Comparison of ENCODE assay signal across 21 cellular contexts in the genomic region with DNA sequence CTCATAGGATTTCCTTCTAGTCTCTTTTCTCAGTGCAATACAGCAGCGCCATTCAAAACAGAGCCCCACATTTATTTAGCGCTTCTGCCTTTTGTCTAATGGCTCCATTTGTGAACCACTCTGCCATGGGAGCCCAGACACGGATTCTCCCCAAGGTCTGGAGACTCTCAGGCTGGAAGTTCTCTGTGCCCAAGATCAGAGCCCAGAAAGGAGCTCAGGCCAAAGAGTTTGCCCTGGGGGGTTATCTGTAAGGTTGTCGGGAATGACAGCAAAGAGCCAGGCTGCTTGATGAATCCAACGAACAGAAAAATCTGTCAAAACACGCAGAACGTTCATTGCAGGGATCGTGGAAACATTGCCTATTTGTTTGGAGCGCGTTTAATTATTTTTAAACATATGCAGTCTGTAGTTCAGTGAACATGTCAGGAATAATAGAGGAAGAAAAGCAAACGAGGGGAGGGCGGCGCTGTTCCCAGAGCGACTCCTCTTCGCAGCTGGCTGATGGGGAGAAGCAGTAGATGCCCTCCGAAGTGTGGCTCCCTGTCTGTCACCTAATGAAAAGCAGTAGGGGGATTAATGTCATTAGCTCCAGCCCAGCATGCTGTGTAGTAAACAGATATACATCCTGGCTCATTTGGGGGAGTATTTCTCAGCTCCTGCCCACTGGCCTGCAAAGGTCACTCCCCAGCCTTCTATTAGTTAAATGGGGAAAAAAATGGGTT.
DNase-seq lines count a peak whose midpoint lies in the region; FAIRE-seq and TF ChIP-seq lines count a peak whose summit lies in the region.
"Had no signal": no experiment of that assay in that cellular context is flagged by ENCODE, and none has a peak within 500 bp of the region (broad histone marks: within the 10 kb centered on the region; RNA-seq: fewer than 3 reads in every experiment).

No MANE protein-coding gene starts in this region.

- H3K4me3 ChIP-seq in WERI-Rb-1 (ENCODE audit: low read depth, low read length) (no peak overlapping the region), keratinocyte (ENCODE audit: control insufficient read depth in 2 of 3, extremely low read depth in 1 of 3, insufficient read depth in 2 of 3, low read depth in 1 of 3, low read length in 3 of 3) (no peak overlapping the region)
- H3K4me3 ChIP-seq: GM12878 had no signal

- CTCF ChIA-PET in RWPE1 (lab: Yijun Ruan, JAX): no interaction called here

- no peaks in the 10 kb centered on the region for H3K36me3 Mint-ChIP-seq in osteocyte (ENCODE audit: unreplicated experiment)
- H3K36me3 Mint-ChIP-seq: CD4-positive, CD25-positive, alpha-beta regulatory T cell had no signal

- H3K4me1 Mint-ChIP-seq in osteocyte (ENCODE audit: unreplicated experiment): peaks cover 2% of the 10 kb centered on the region
- H3K4me1 Mint-ChIP-seq: B cell; CD4-positive, CD25-positive, alpha-beta regulatory T cell had no signal

- H3K9me1 ChIP-seq in keratinocyte (ENCODE audit: control insufficient read depth, extremely low read depth, insufficient read depth, low read length): no peaks in the 10 kb centered on the region

- POLR2A ChIA-PET in RWPE1 (lab: Yijun Ruan, JAX; ENCODE audit: low non-redundant PET): no interaction called here

- DNase-seq in NCI-H748 (lab: John Stamatoyannopoulos, UW; ENCODE audit: unreplicated experiment) (peak; percentile 52), NCI-H748 treated with DMSO at 0.1 percent for 48 hours (lab: John Stamatoyannopoulos, UW) (no peak), WERI-Rb-1 (peak; percentile 19), keratinocyte (ENCODE audit: low read depth, low spot score) (no peak), retina (peak; percentile 78), NCI-H524 treated with DMSO at 0.1 percent for 48 hours (lab: John Stamatoyannopoulos, UW) (no peak), RWPE1 (ENCODE audit: low spot score) (no peak), osteocyte (ENCODE audit: extremely low spot score, unreplicated experiment) (no peak)
- DNase-seq: Caco-2; CD4-positive, CD25-positive, alpha-beta regulatory T cell; NCI-H1417; NCI-H187; NCI-H446; NCI-H69; SHP77 treated with DMSO at 0.1 percent for 48 hours had no signal

- H4K20me1 ChIP-seq in keratinocyte (ENCODE audit: control insufficient read depth, extremely low read depth, insufficient read depth, low read length): no peaks in the 10 kb centered on the region

- H2AFZ ChIP-seq in keratinocyte (ENCODE audit: control insufficient read depth, low read length): peak overlapping the region; percentile 68

- peaks cover 2% of the 10 kb centered on the region for H3K9me3 ChIP-seq in WERI-Rb-1 (ENCODE audit: severe bottlenecking)
- H3K9me3 ChIP-seq in keratinocyte (ENCODE audit: control insufficient read depth, low read depth, low read length): no peaks in the 10 kb centered on the region
- H3K9me3 ChIP-seq: Caco-2 had no signal

- no peaks in the 10 kb centered on the region for H3K36me3 ChIP-seq in WERI-Rb-1
- no peaks in the 10 kb centered on the region for H3K36me3 ChIP-seq in keratinocyte (ENCODE audit: control insufficient read depth in 2 of 2, extremely low read depth in 1 of 2, insufficient read depth in 2 of 2, low read length in 2 of 2)

- H3K79me2 ChIP-seq in keratinocyte (ENCODE audit: control insufficient read depth, insufficient read depth, low read length): no peaks in the 10 kb centered on the region

- peaks cover 4% of the 10 kb centered on the region for H3K4me1 ChIP-seq in keratinocyte (ENCODE audit: control insufficient read depth, extremely low read depth, insufficient read depth, low read length)
- H3K4me1 ChIP-seq: Caco-2 had no signal

- TF ChIP-seq CTCF in WERI-Rb-1 (IDR thresholded peaks at IDR 0.05; ENCODE audit: low read depth, low read length): no peak
- peak in 2 of 3 experiments; percentile 19 to 47 for TF ChIP-seq CTCF in keratinocyte (optimal IDR thresholded peaks at IDR 0.05 in 1 of 3, IDR thresholded peaks at IDR 0.05 in 1 of 3, conservative IDR thresholded peaks at IDR 0.05 in 1 of 3; ENCODE audit: extremely low read depth in 1 of 3, insufficient read depth in 2 of 3, low read length in 3 of 3)
- TF ChIP-seq CTCF in RWPE1 (conservative IDR thresholded peaks at IDR 0.05; ENCODE audit: low read depth): no peak
- no peak for TF ChIP-seq CTCF in osteocyte (IDR thresholded peaks at IDR 0.05)

- H3K9me3 Mint-ChIP-seq in osteocyte (ENCODE audit: unreplicated experiment): no peaks in the 10 kb centered on the region

- H3K27ac ChIP-seq in WERI-Rb-1: no peak overlapping the region
- H3K27ac ChIP-seq in keratinocyte (ENCODE audit: control insufficient read depth, insufficient read depth, low read length): no peak overlapping the region
- no peak overlapping the region for H3K27ac ChIP-seq in RWPE1
- H3K27ac ChIP-seq: 22Rv1, KMS-11 had no signal

- peaks cover 12% of the 10 kb centered on the region for H3K27me3 Mint-ChIP-seq in osteocyte (ENCODE audit: unreplicated experiment)
- H3K27me3 Mint-ChIP-seq: B cell; CD4-positive, CD25-positive, alpha-beta regulatory T cell had no signal

- dilution Hi-C loops in keratinocyte (cut with MboI; ENCODE audit: extremely low pct_ligation_motif_present, low sequenced_read_pairs): no loop called here

- no peak for FAIRE-seq in keratinocyte (lab: Jason Lieb, UNC)
- FAIRE-seq: GM12878, GM19239, HepG2 had no signal

- H3K27ac Mint-ChIP-seq in osteocyte (ENCODE audit: unreplicated experiment): no peak overlapping the region
- H3K27ac Mint-ChIP-seq: B cell had no signal

- no peaks in the 10 kb centered on the region for H3K27me3 ChIP-seq in WERI-Rb-1 (ENCODE audit: insufficient read depth, low read depth, severe bottlenecking)
- H3K27me3 ChIP-seq in keratinocyte (ENCODE audit: control insufficient read depth, extremely low read depth, insufficient read depth, low read length): no peaks in the 10 kb centered on the region

- peak overlapping the region; percentile 58 for H3K4me2 ChIP-seq in keratinocyte (ENCODE audit: control insufficient read depth, extremely low read depth, insufficient read depth, low read depth, low read length)
- H3K4me2 ChIP-seq: KMS-11 had no signal

- H3K4me3 Mint-ChIP-seq in osteocyte (ENCODE audit: unreplicated experiment): no peak overlapping the region
- H3K4me3 Mint-ChIP-seq: B cell had no signal

- no peak overlapping the region for H3K9ac ChIP-seq in keratinocyte (ENCODE audit: control insufficient read depth, extremely low read depth, insufficient read depth, low read length)
- H3K9ac ChIP-seq: KMS-11 had no signal

Comparison
In these comparisons a context has a peak if more than half of its experiments do, and no peak if none do; other contexts are left out.
1. DNase-seq: peak in NCI-H748 (single experiment), WERI-Rb-1 (single experiment) and retina (single experiment); none in NCI-H748 treated with DMSO at 0.1 percent for 48 hours (single experiment), keratinocyte (single experiment), NCI-H524 treated with DMSO at 0.1 percent for 48 hours (single experiment), RWPE1 (single experiment) and osteocyte (single experiment).
2. CTCF ChIP-seq: peak in keratinocyte (2 of 3); none in WERI-Rb-1 (single experiment), RWPE1 (single experiment) and osteocyte (single experiment).